14 cellular contexts compared by ENCODE assay signal in the genomic region with DNA sequence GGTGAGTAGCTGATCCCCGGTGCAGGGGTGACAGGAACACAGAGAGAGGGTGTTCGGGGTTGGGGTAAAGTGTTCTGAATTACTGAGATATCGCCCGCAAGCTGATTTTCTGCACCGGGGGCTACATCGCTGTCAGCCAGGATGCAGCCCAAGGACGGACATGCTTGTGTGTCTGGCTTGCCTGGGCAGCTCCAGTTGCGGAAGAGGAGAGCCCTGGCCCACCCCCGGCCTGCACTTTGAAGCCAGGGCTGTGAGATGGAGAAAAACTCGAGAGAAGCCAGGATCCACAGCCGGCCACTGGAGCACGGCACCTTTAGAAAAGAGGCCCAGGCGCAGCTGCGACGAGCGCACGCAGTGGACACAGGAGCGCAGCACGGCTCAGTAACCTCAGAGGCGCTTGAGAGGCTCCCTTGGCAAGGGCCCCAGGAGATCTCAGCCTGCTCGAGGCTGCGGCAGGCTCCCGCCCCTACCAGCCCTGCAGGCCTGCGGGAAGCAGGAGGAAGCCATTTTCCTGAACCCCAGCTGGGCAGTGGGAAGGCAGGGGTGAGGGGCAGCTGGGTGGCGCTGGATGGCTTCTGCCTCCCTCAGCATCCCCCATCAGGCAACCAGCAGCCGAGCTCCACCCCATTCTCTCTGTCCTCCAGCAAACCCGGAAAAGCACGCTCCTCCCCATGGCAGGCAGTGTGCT. TPM values are rescaled to one million over a fixed set of nuclear protein-coding genes. Genes with fewer than 3 reads are reported as not detected.
DNase-seq lines count a peak whose midpoint lies in the region; ATAC-seq, FAIRE-seq and TF ChIP-seq lines count a peak whose summit lies in the region.
"Had no signal": no experiment of that assay in that cellular context is flagged by ENCODE, and none has a peak within 500 bp of the region (broad histone marks: within the 10 kb centered on the region; RNA-seq: fewer than 3 reads in every experiment).

No MANE protein-coding gene starts in this region.

- peak overlapping the region; percentile 19 for H4K91ac ChIP-seq in neuronal stem cell (ENCODE audit: low read depth, low read length, poor library complexity)

- H3K4me1 ChIP-seq in fibroblast of lung (ENCODE audit: control insufficient read depth, extremely low read depth, insufficient read depth, low read length) = no peaks in the 10 kb centered on the region
- peaks cover 33 to 47% of the 10 kb centered on the region in 2 donors for H3K4me1 ChIP-seq in neuronal stem cell (ENCODE audit: control insufficient read depth in 2 of 2, insufficient read depth in 1 of 2, low read depth in 1 of 2, low read length in 2 of 2)

- H3K4me1 Mint-ChIP-seq in effector memory CD8-positive, alpha-beta T cell (ENCODE audit: low read depth in 2 of 2) = no peaks in the 10 kb centered on the region

- peak overlapping the region; percentile 16 for H3K4me2 ChIP-seq in fibroblast of lung (ENCODE audit: extremely low read depth, insufficient read depth, low read length)
- H3K4me2 ChIP-seq in neuronal stem cell (ENCODE audit: insufficient read depth, low read length, poor library complexity, severe bottlenecking) = no peak overlapping the region

- H3K18ac ChIP-seq in neuronal stem cell (ENCODE audit: low read length) = peak overlapping the region; percentile 81

- H4K20me1 ChIP-seq in fibroblast of lung (ENCODE audit: control insufficient read depth, extremely low read depth, insufficient read depth, low read length) = no peaks in the 10 kb centered on the region

- no peak overlapping the region for H3K23ac ChIP-seq in neuronal stem cell (ENCODE audit: low read depth, low read length, poor library complexity)

- peak; percentile 13 for DNase-seq in DMS153 treated with DMSO at 0.1 percent for 48 hours (lab: John Stamatoyannopoulos, UW; ENCODE audit: unreplicated experiment)
- peak; percentile 33 for DNase-seq in NCI-H2107 treated with DMSO at 0.1 percent for 48 hours (lab: John Stamatoyannopoulos, UW; ENCODE audit: unreplicated experiment)
- peak; percentile 58 to 64 for DNase-seq in fibroblast of lung (ENCODE audit: low read depth in 2 of 2)
- no peak for DNase-seq in neuronal stem cell (ENCODE audit: low spot score)
- DNase-seq in effector memory CD8-positive, alpha-beta T cell = no peak
- no peak for DNase-seq in RCC 7860 (ENCODE audit: low spot score)
- no peak for DNase-seq in NCI-H2081 treated with DMSO at 0.1 percent for 48 hours (lab: John Stamatoyannopoulos, UW)
- DNase-seq: aorta, DMS 273 treated with DMSO at 0.1 percent for 48 hours, erythroblast, KG1, T-helper 17 cell had no signal

- H3K27me3 Mint-ChIP-seq in effector memory CD8-positive, alpha-beta T cell = peaks cover 28 to 32% of the 10 kb centered on the region in 2 donors
- H3K27me3 Mint-ChIP-seq: T-helper 17 cell had no signal

- H3K36me3 Mint-ChIP-seq in effector memory CD8-positive, alpha-beta T cell (ENCODE audit: insufficient read depth) = no peaks in the 10 kb centered on the region

- H2BK15ac ChIP-seq in neuronal stem cell (ENCODE audit: low read length) = peak overlapping the region; percentile 59

- no peak for FAIRE-seq in RCC 7860 (lab: Jason Lieb, UNC)

- no peaks in the 10 kb centered on the region for H3K79me2 ChIP-seq in fibroblast of lung (ENCODE audit: control insufficient read depth, insufficient read depth, low read length)

- H3K4me3 ChIP-seq in fibroblast of lung (replicated peaks in 1 of 4; ENCODE audit: control extremely low read depth in 1 of 4, insufficient read depth in 1 of 4, low read depth in 3 of 4, low read length in 4 of 4) = no peak overlapping the region
- H3K4me3 ChIP-seq in neuronal stem cell (ENCODE audit: low read length in 2 of 2) = no peak overlapping the region

- TF ChIP-seq CTCF in fibroblast of lung (conservative IDR thresholded peaks at IDR 0.05 in 1 of 2, IDR thresholded peaks at IDR 0.05 in 1 of 2; ENCODE audit: low read depth in 1 of 2, low read length in 2 of 2) = no peak

- H3K36me3 ChIP-seq in fibroblast of lung (ENCODE audit: control insufficient read depth, insufficient read depth, low read length) = no peaks in the 10 kb centered on the region
- no peaks in the 10 kb centered on the region for H3K36me3 ChIP-seq in neuronal stem cell (replicated peaks in 1 of 2; ENCODE audit: control insufficient read depth in 2 of 2, insufficient read depth in 2 of 2, low read length in 2 of 2)

- H4K8ac ChIP-seq in neuronal stem cell (ENCODE audit: low read depth, low read length) = no peak overlapping the region

- H3K79me1 ChIP-seq in neuronal stem cell (ENCODE audit: low read depth, low read length) = peaks cover 3% of the 10 kb centered on the region

- no peak overlapping the region for H3K4me3 Mint-ChIP-seq in effector memory CD8-positive, alpha-beta T cell
- H3K4me3 Mint-ChIP-seq: T-helper 17 cell had no signal

- H3K9ac ChIP-seq in fibroblast of lung (ENCODE audit: insufficient read depth, low read length) (no peak overlapping the region), neuronal stem cell (ENCODE audit: low read depth, low read length, poor library complexity) (no peak overlapping the region)

- WGBS in neuronal stem cell (ENCODE audit: extremely low coverage in 2 of 2, insufficient read length in 2 of 2, insufficient replicate concordance in 1 of 2), 2 donors = no CpG with 5 or more reads among the region's 28 CpGs

- H2AFZ ChIP-seq in fibroblast of lung (ENCODE audit: low read length) (peak overlapping the region; percentile 39), neuronal stem cell (ENCODE audit: low read length) (peak overlapping the region; percentile 79)

- H2BK12ac ChIP-seq in neuronal stem cell (ENCODE audit: low read length) = peak overlapping the region; percentile 46

- H3K14ac ChIP-seq in neuronal stem cell (ENCODE audit: low read length) = peak overlapping the region; percentile 17

- ATAC-seq in effector memory CD8-positive, alpha-beta T cell (replicated peaks) = no peak
- ATAC-seq in HG03045 (IDR thresholded peaks at IDR 0.05; ENCODE audit: unreplicated experiment) = no peak
- ATAC-seq: T-helper 17 cell had no signal

- no peaks in the 10 kb centered on the region for H3K9me3 Mint-ChIP-seq in effector memory CD8-positive, alpha-beta T cell

- H3K27ac Mint-ChIP-seq in effector memory CD8-positive, alpha-beta T cell = no peak overlapping the region
- H3K27ac Mint-ChIP-seq: T-helper 17 cell had no signal

- no peak overlapping the region for H3K4ac ChIP-seq in neuronal stem cell (ENCODE audit: low read length)

- peak overlapping the region; percentile 10 for H2BK120ac ChIP-seq in neuronal stem cell (ENCODE audit: low read depth, low read length)

- H2BK5ac ChIP-seq in neuronal stem cell (ENCODE audit: low read length) = peak overlapping the region; percentile 49

- H3K27me3 ChIP-seq in fibroblast of lung (ENCODE audit: control insufficient read depth, insufficient read depth, low read length) = no peaks in the 10 kb centered on the region
- H3K27me3 ChIP-seq in neuronal stem cell (ENCODE audit: control insufficient read depth in 3 of 3, insufficient read depth in 3 of 3, low read depth in 1 of 3, low read length in 3 of 3) = peaks cover 0 to 2% (median 0%) of the 10 kb centered on the region in 3 experiments

- H3K9me3 ChIP-seq in fibroblast of lung (ENCODE audit: control insufficient read depth, insufficient read depth, low read depth, low read length) = no peaks in the 10 kb centered on the region
- no peaks in the 10 kb centered on the region for H3K9me3 ChIP-seq in neuronal stem cell (replicated peaks in 1 of 2; ENCODE audit: control insufficient read depth in 2 of 2, insufficient read depth in 1 of 2, low read depth in 1 of 2, low read length in 2 of 2)

- peak overlapping the region; percentile 68 for H2AK5ac ChIP-seq in neuronal stem cell (ENCODE audit: low read depth, low read length)

- H3K27ac ChIP-seq in fibroblast of lung (ENCODE audit: insufficient read depth, low read length) = no peak overlapping the region
- H3K27ac ChIP-seq in neuronal stem cell (replicated peaks; ENCODE audit: low read length) = peak overlapping the region; percentile 2

RNA-seq across cellular contexts. Expression of gene C9orf50, which starts 59.2 kb away (rescaled TPM):
- total RNA-seq in fibroblast of lung = 0.17 and 0.26 TPM in 2 replicates
- polyA plus RNA-seq in fibroblast of lung = 0.14 and 0.16 TPM in 2 replicates
- polyA plus RNA-seq in fibroblast of lung (2012) = 0.12 TPM in 1 of 2 replicates, not detected in the other
- polyA minus RNA-seq in fibroblast of lung (ENCODE audit: low replicate concordance) = not detected in 2 replicates
- 0.11 TPM for polyA plus RNA-seq in neuronal stem cell (2013, experiment 1 of 2)
- 0.07 TPM for polyA plus RNA-seq in neuronal stem cell (2013, experiment 2 of 2)
- total RNA-seq: lower leg skin, T-helper 17 cell had no signal

Comparison
In these comparisons a context has a peak if more than half of its experiments do, and no peak if none do; other contexts are left out.
1. DNase-seq: peak in DMS153 treated with DMSO at 0.1 percent for 48 hours (single experiment), NCI-H2107 treated with DMSO at 0.1 percent for 48 hours (single experiment) and fibroblast of lung (2 of 2); none in neuronal stem cell (single experiment), effector memory CD8-positive, alpha-beta T cell (0 of 3), RCC 7860 (single experiment) and NCI-H2081 treated with DMSO at 0.1 percent for 48 hours (single experiment).